ENCODE assay signal across 1 cellular context in the genomic region with DNA sequence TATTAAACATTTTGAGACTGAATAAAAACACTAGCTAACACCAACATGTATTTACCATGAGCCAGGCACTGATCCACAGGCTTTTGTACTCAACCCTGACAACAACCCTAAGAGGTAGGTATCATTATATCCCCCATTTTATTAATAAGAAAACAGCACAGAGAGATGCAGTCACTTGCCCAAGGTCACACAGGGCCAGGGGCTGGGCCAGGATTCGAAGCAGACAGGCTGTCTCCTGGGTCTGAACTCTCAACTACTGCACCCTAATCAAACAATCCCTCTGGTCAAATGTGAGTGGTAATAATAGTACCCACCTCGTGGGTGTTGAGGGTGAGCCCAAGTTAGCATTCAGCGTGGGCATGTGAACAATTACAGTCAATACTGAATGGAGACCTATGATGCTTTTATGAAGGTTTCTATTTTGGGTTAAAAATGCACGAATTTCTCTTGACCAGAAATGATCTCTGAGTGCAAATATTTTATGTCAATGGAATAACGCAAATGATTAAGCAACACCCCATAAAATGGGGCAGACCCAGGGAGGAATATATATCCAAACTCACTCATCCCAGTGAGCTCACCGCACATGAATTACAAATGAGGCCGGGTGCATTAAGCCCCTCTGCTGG.
TF ChIP-seq lines count a peak whose summit lies in the region.

No MANE protein-coding gene starts in this region.

TF ChIP-seq in HepG2, 621 proteins besides CTCF, POLR2A, EP300 and RAD21:
- TF ChIP-seq KDM1A (CRISPR knock-in tag; IDR thresholded peaks at IDR 0.05): 0 out of 2 replicates have a peak, but pooled peaks have one; percentile 34
- TF ChIP-seq, protein P1, sequence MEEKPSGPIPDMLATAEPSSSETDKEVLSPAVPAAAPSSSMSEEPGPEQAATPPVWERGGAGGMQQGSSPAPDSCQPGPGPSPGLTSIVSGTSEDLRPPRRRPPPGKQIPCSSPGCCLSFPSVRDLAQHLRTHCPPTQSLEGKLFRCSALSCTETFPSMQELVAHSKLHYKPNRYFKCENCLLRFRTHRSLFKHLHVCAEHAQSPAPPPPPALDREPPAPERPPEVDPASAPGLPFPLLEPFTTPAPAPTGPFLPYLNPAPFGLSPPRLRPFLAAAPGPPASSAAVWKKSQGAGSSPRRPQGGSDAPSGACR (CRISPR knock-in tag; IDR thresholded peaks at IDR 0.05): 0 out of 2 replicates have a peak, but pooled peaks have one; percentile 11
- TF ChIP-seq ZNF768 (CRISPR knock-in tag; IDR thresholded peaks at IDR 0.05): peak; percentile 85
- peak; percentile 11; the same call in 1 of the 2 replicates for TF ChIP-seq ZNF816 (CRISPR knock-in tag; IDR thresholded peaks at IDR 0.05; ENCODE audit: borderline replicate concordance)
TF ChIP-seq in HepG2: peak in this region for 4; not testable (repeated sequence) for 617.
